ENCODE assay signal across 1 cellular context in the genomic region with DNA sequence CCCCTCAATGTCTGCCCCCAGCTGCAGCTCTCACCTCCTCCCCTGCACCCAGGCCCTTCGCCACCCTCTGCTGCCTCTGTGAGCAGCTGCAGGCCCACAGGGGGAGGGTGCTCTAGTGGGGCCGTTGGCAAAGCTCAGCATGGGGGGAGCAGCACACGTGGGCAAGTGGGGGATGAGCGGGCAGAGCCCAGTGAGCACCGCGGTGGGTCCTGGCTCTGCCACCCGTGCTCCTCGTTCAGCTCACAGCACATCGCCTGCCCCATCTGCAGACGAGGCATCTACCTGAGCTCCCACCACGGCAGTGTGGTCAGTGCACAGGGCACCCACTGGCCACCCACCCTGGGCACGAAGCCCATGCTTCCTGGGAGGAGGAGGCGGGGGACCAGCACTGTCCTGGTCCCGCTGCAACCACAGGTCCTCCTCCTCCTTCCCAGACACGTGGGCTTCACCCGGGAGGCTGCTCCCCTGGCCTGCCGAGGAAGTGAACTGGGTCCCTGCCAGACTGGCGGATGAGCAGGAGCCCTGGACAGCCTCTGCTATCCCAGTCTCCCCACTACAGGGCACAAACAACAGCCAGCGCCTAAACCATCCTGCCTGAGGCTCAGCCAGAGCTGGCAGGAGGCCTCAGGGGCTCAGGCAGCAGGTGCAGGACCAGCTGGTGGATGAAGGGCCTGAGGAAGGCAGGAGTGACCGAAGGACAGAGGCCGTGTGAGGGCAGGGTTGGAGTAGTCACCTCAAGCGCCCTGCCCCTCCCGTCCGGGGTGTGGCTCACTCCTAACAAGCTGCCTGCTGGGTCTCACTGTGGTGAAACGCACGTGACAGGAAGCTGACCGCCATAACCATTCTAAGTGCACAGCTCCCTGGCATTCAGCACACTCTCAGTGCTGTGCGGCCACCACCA.
TF ChIP-seq lines count a peak whose summit lies in the region.

No MANE protein-coding gene starts in this region.

TF ChIP-seq in SK-N-SH, 30 proteins besides CTCF, POLR2A, EP300 and RAD21 (continued from another document):
- TF ChIP-seq, protein P1, sequence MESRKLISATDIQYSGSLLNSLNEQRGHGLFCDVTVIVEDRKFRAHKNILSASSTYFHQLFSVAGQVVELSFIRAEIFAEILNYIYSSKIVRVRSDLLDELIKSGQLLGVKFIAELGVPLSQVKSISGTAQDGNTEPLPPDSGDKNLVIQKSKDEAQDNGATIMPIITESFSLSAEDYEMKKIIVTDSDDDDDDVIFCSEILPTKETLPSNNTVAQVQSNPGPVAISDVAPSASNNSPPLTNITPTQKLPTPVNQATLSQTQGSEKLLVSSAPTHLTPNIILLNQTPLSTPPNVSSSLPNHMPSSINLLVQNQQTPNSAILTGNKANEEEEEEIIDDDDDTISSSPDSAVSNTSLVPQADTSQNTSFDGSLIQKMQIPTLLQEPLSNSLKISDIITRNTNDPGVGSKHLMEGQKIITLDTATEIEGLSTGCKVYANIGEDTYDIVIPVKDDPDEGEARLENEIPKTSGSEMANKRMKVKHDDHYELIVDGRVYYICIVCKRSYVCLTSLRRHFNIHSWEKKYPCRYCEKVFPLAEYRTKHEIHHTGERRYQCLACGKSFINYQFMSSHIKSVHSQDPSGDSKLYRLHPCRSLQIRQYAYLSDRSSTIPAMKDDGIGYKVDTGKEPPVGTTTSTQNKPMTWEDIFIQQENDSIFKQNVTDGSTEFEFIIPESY (IDR thresholded peaks at IDR 0.05; ENCODE audit: borderline replicate concordance, low read depth), result no peak
- TF ChIP-seq FOXM1 (IDR thresholded peaks at IDR 0.05; ENCODE audit: low read depth), result no peak
- TF ChIP-seq FOXJ3 (CRISPR knock-in tag; IDR thresholded peaks at IDR 0.05), result no peak
- no peak; the same call in 1 of the 2 replicates for TF ChIP-seq MXI1 (IDR thresholded peaks at IDR 0.05; ENCODE audit: low read depth, low read length)
